ENCODE assay signal across 3 cellular contexts in the genomic region with DNA sequence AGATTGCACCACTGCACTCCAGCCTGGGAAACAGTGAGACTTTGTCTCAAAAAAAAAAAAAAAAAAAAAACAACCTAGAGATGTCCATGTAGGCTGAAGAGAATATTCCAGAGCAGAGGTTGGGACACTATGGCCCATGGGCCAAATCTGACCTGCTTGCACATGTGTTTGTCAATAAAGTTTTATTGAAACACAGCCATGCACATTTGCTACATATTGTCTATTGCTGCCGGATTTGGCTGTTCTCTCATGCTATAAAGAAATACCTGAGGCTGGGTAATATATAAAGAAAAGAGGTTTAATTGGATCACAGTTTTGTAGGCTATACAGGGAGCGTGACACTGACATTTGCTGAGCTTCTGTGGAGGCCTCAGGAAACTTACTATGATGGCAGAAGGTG.
DNase-seq lines count a peak whose midpoint lies in the region; ATAC-seq, FAIRE-seq and TF ChIP-seq lines count a peak whose summit lies in the region.
"Not testable (repeated sequence)": the region's sequence is repeated elsewhere in the genome, so short reads cannot be mapped to it uniquely, and the experiment has no call there.

No MANE protein-coding gene starts in this region.

- not testable (repeated sequence) for H3K9me3 ChIP-seq in K562 (replicated peaks; ENCODE audit: control insufficient read depth, insufficient read depth, low read depth, low read length); HepG2 (ENCODE audit: low read length)
- peaks cover 46% of the 10 kb centered on the region for H3K9me3 ChIP-seq in endodermal cell (ENCODE audit: control insufficient read depth, low read length)

- not testable (repeated sequence) for H3K4me3 Mint-ChIP-seq in endodermal cell

- TF ChIP-seq CTCF in K562 (IDR thresholded peaks at IDR 0.05 in 2 of 3, conservative IDR thresholded peaks at IDR 0.05 in 1 of 3; ENCODE audit: insufficient read depth in 2 of 3, low read depth in 1 of 3, low read length in 3 of 3); endodermal cell (conservative IDR thresholded peaks at IDR 0.05); HepG2 (CRISPR knock-in tag; IDR thresholded peaks at IDR 0.05): not testable (repeated sequence)

- peaks cover 12% of the 10 kb centered on the region for H3K36me3 Mint-ChIP-seq in endodermal cell (ENCODE audit: low read depth)

- H3K9ac ChIP-seq in K562 (ENCODE audit: insufficient read depth in 1 of 2, low read depth in 2 of 2, low read length in 2 of 2); endodermal cell (ENCODE audit: extremely low read depth, low read length, poor library complexity, severe bottlenecking); HepG2 (ENCODE audit: insufficient read depth, low read depth, low read length): not testable (repeated sequence)

- H3K4me2 ChIP-seq in K562 (ENCODE audit: insufficient read depth, low read length); HepG2 (ENCODE audit: low read depth, low read length): not testable (repeated sequence)

- TF ChIP-seq EP300 in K562 (IDR thresholded peaks at IDR 0.05; ENCODE audit: low read length); HepG2 (IDR thresholded peaks at IDR 0.05; ENCODE audit: low read depth in 2 of 2, low read length in 2 of 2); HepG2 (CRISPR knock-in tag; IDR thresholded peaks at IDR 0.05; ENCODE audit: borderline replicate concordance): not testable (repeated sequence)

- H3K4me3 ChIP-seq in K562; HepG2 (replicated peaks in 1 of 3; ENCODE audit: insufficient read depth in 1 of 3, low read depth in 2 of 3, low read length in 3 of 3): not testable (repeated sequence)
- peak overlapping the region; percentile 45 for H3K4me3 ChIP-seq in endodermal cell (ENCODE audit: low read length)

- H3K27me3 ChIP-seq in K562 (ENCODE audit: control insufficient read depth in 2 of 2, insufficient read depth in 2 of 2, low read length in 2 of 2); endodermal cell (ENCODE audit: control insufficient read depth, insufficient read depth, low read length, poor library complexity, severe bottlenecking); HepG2 (ENCODE audit: control insufficient read depth in 1 of 2, insufficient read depth in 2 of 2, low read length in 2 of 2): not testable (repeated sequence)

- TF ChIP-seq RAD21 in K562 (CRISPR knock-in tag; conservative IDR thresholded peaks at IDR 0.05 in 1 of 2, IDR thresholded peaks at IDR 0.05 in 1 of 2); HepG2 (CRISPR knock-in tag; IDR thresholded peaks at IDR 0.05): not testable (repeated sequence)

- H3K79me2 ChIP-seq in K562 (ENCODE audit: control insufficient read depth, insufficient read depth, low read length); HepG2 (ENCODE audit: insufficient read depth, low read length): not testable (repeated sequence)

- TF ChIP-seq POLR2A in K562 (conservative IDR thresholded peaks at IDR 0.05); HepG2 (IDR thresholded peaks at IDR 0.05; ENCODE audit: insufficient read depth in 1 of 2, low read depth in 2 of 2, low read length in 2 of 2): not testable (repeated sequence)

- not testable (repeated sequence) for H3K9me1 ChIP-seq in K562 (ENCODE audit: control insufficient read depth, insufficient read depth, low read length)

- not testable (repeated sequence) for H2AFZ ChIP-seq in K562 (ENCODE audit: low read depth, low read length); HepG2 (ENCODE audit: low read length)

- H3K27ac ChIP-seq in K562 (ENCODE audit: extremely low read depth, low read depth, low read length); endodermal cell (ENCODE audit: low read depth, low read length); HepG2 (ENCODE audit: extremely low read length, insufficient read depth, low read length): not testable (repeated sequence)

- peaks cover 87% of the 10 kb centered on the region for H3K9me3 Mint-ChIP-seq in endodermal cell

- not testable (repeated sequence) for H3K4me1 Mint-ChIP-seq in endodermal cell

- CTCF ChIA-PET in K562 (lab: Yijun Ruan, JAX; ENCODE audit: low intra/inter-chr PET ratio); HepG2 (lab: Yijun Ruan, JAX; ENCODE audit: low intra/inter-chr PET ratio, low total read pairs): not testable (repeated sequence)

- H3K36me3 ChIP-seq in K562 (ENCODE audit: control insufficient read depth, insufficient read depth, low read length); endodermal cell (ENCODE audit: control insufficient read depth, insufficient read depth, low read length); HepG2 (replicated peaks in 1 of 2; ENCODE audit: control insufficient read depth in 1 of 2, insufficient read depth in 2 of 2, low read length in 2 of 2): not testable (repeated sequence)

- WGBS in K562 (ENCODE audit: insufficient coverage, low coverage, missing lambda C conversion rate): 3% methylated on average over 2 of the region's 2 CpGs
- WGBS in endodermal cell (ENCODE audit: insufficient coverage in 1 of 2, insufficient read length in 1 of 2), 2 experiments: 62 to 81% methylated on average over 2 of the region's 2 CpGs
- 58% methylated on average over 2 of the region's 2 CpGs for WGBS in HepG2 (ENCODE audit: low lambda C conversion rate)

- not testable (repeated sequence) for H4K20me1 ChIP-seq in K562 (replicated peaks; ENCODE audit: control insufficient read depth, insufficient read depth, low read length); HepG2 (ENCODE audit: insufficient read depth, low read length)

- not testable (repeated sequence) for DNase-seq in K562 (ENCODE audit: extremely low read depth in 1 of 4, low spot score in 3 of 4); endodermal cell; HepG2 (ENCODE audit: low spot score)

- not testable (repeated sequence) for H3K27ac Mint-ChIP-seq in endodermal cell

- intact Hi-C loops in K562 (cut with micrococcal nuclease); HepG2 (cut with micrococcal nuclease; ENCODE audit: unreplicated experiment): not testable (repeated sequence)

- BruUV-seq in K562 (replicated peaks; lab: Mats Ljungman, UMichigan); HepG2 (replicated peaks; lab: Mats Ljungman, UMichigan): not testable (repeated sequence)

- H3K4me1 ChIP-seq in K562 (replicated peaks in 1 of 2; ENCODE audit: control insufficient read depth in 2 of 2, insufficient read depth in 2 of 2, low read length in 2 of 2); endodermal cell (ENCODE audit: control insufficient read depth, insufficient read depth, low read length); HepG2 (ENCODE audit: insufficient read depth, low read length): not testable (repeated sequence)

- FAIRE-seq in K562 (lab: Jason Lieb, UNC); HepG2 (lab: Jason Lieb, UNC): not testable (repeated sequence)

- not testable (repeated sequence) for ATAC-seq in K562, HepG2

- H3K27me3 Mint-ChIP-seq in endodermal cell (ENCODE audit: insufficient read depth): not testable (repeated sequence)

- POLR2A ChIA-PET in K562 (lab: Yijun Ruan, JAX); HepG2 (lab: Yijun Ruan, JAX): not testable (repeated sequence)

- in situ Hi-C loops in K562 (cut with MboI); HepG2 (cut with HindIII; ENCODE audit: extremely low pct_ligation_motif_present, low pct_unique_long_range_greater_than_20kb): not testable (repeated sequence)
